Comparison of ENCODE assay signal across 8 cellular contexts in genomic region chr5:143244000-143244736, GRCh38.
DNase-seq lines count a peak whose midpoint lies in the region; ATAC-seq, FAIRE-seq and TF ChIP-seq lines count a peak whose summit lies in the region.

No MANE protein-coding gene starts in this region.

- peak; percentile 99 for DNase-seq in EL
- peak; percentile 99 for DNase-seq in glomerular visceral epithelial cell (ENCODE audit: extremely low spot score)
- DNase-seq in sigmoid colon: peak; percentile 86
- DNase-seq in NOMO-1 (lab: John Stamatoyannopoulos, UW; ENCODE audit: unreplicated experiment in 2 of 2): no peak
- no peak for DNase-seq in T-helper 9 cell
- DNase-seq in GM12891 (ENCODE audit: insufficient read length, low spot score): no peak

- no peaks in the 10 kb centered on the region for H3K27me3 ChIP-seq in sigmoid colon

- TF ChIP-seq CTCF in WI38 (IDR thresholded peaks at IDR 0.05; ENCODE audit: low read depth, low read length) (no peak), sigmoid colon (IDR thresholded peaks at IDR 0.05) (no peak)

- no peak for ATAC-seq in GM18909 (IDR thresholded peaks at IDR 0.05; ENCODE audit: poor library complexity, unreplicated experiment)

- H3K4me1 ChIP-seq in sigmoid colon: peaks cover 0 to 28% (median 10%) of the 10 kb centered on the region in 4 donors

- no peaks in the 10 kb centered on the region for H3K9me3 ChIP-seq in sigmoid colon

- H3K36me3 ChIP-seq in sigmoid colon: no peaks in the 10 kb centered on the region

- no peak for TF ChIP-seq POLR2A in sigmoid colon (IDR thresholded peaks at IDR 0.05)
- TF ChIP-seq POLR2A in GM12891 (IDR thresholded peaks at IDR 0.05; ENCODE audit: low read depth, low read length): no peak

- peak in 1 of 4 donors; percentile 2 for TF ChIP-seq EP300 in sigmoid colon (IDR thresholded peaks at IDR 0.05)

- peak overlapping the region; percentile 73 to 89 (median 75) for H3K27ac ChIP-seq in sigmoid colon

- intact Hi-C loops in sigmoid colon (cut with DNase I): no loop called here

- FAIRE-seq in GM12891 (lab: Jason Lieb, UNC): no peak

- H3K4me3 ChIP-seq in WI38 (ENCODE audit: low read depth, low read length) (peak overlapping the region; percentile 49), sigmoid colon (peak overlapping the region in 3 of 4 donors; percentile 24 to 37 (median 25))

- WGBS in sigmoid colon, 2 donors: 73 to 80% methylated on average over 16 of the region's 16 CpGs

TF ChIP-seq in GM12891, 5 proteins besides CTCF, POLR2A, EP300 and RAD21:
- no peak for TF ChIP-seq PAX5 (IDR thresholded peaks at IDR 0.05; ENCODE audit: insufficient read depth, low read length, severe bottlenecking)
- TF ChIP-seq TAF1 (IDR thresholded peaks at IDR 0.05; ENCODE audit: low read depth, low read length): no peak
- TF ChIP-seq POU2F2 (IDR thresholded peaks at IDR 0.05; ENCODE audit: low read depth, low read length): no peak
- no peak for TF ChIP-seq POLR2AphosphoS5 (IDR thresholded peaks at IDR 0.05; ENCODE audit: low read depth, low read length)
- TF ChIP-seq SPI1 (IDR thresholded peaks at IDR 0.05; ENCODE audit: low read depth, low read length): no peak

Comparison
In these comparisons a context has a peak if more than half of its experiments do, and no peak if none do; other contexts are left out.
1. DNase-seq: peak in EL (single experiment), glomerular visceral epithelial cell (single experiment) and sigmoid colon (single experiment); none in NOMO-1 (0 of 2), T-helper 9 cell (single experiment) and GM12891 (single experiment).